In the genomic region with DNA sequence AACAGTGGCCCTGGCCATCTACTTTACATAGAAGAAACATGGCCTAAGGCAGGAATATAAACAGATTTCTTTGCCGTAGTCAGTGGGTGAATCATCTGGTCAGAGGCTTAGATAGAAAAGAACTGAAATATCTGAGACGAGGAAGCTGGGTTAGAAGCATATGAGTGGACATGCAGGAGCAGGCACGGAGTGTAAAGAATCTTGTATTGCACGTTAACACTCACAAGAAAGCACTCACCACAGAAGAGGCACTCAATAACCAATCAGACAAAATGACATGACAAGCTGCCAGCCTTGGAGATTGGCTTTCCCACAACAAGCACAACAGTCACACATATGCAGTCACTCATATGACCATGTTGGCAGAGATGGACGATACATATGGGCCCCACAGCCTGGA, we compare ENCODE assay signal across 4 cellular contexts. TPM values are rescaled to one million over a fixed set of nuclear protein-coding genes. Genes with fewer than 3 reads are reported as not detected.
"Had no signal": no experiment of that assay in that cellular context is flagged by ENCODE, and none has a peak within 500 bp of the region (broad histone marks: within the 10 kb centered on the region; RNA-seq: fewer than 3 reads in every experiment).

No MANE protein-coding gene starts in this region.

RNA-seq across cellular contexts. Expression of gene ANKRD30BL, which starts 31.1 kb away (rescaled TPM):
- total RNA-seq: LHCN-M2, M059J, MCF 10A, NCI-H460 had no signal
